Comparison of ENCODE assay signal across 1 cellular context in the genomic region with DNA sequence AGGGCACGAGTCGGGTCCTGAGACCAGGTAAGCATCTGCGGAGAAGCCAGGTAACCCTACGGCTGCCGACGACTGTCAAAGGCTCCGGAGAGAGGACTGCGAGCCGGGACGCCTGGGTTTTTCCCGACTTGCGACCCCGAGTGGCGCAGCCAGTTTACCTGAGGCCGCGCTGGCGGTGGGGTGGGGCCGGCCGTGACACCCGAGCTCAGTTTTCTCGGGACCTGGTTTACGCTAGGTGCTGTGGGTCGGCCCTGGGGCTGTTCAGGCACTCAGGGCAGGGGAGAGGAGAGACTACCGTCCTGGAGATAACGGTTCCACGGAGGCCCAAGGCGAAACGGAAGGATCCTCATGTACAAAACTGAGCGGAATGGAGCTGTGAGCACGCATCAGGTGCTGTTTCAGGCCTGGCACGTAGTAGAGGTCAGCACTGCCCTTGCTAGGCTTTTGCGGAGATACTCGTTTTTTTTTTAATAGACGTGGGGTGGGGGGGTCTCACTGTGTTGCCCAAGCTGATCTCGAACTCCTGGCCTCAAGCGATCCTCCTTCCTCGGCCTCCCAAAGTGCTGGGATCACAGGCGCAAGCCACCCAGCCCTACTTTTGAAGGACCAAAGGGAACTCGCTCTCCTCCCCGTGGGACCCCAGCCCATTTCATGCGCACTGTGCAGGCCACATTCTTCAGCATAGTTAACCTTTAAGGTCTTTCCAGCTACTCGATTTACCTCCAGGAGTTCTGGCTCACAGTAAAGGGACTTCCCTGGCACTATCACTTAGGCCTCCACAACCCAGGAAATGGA.
TF ChIP-seq lines count a peak whose summit lies in the region.

No MANE protein-coding gene starts in this region.

TF ChIP-seq in HepG2, 621 proteins besides CTCF, POLR2A, EP300 and RAD21 (continued from another document and continues in another):
- TF ChIP-seq PITX1 (CRISPR knock-in tag; IDR thresholded peaks at IDR 0.05) (peak; percentile 41; the same call in 1 of the 2 replicates), ZNF737 (CRISPR knock-in tag; IDR thresholded peaks at IDR 0.05; ENCODE audit: borderline replicate concordance) (no peak), MTF1 (CRISPR knock-in tag; IDR thresholded peaks at IDR 0.05) (no peak), HCFC1 (IDR thresholded peaks at IDR 0.05; ENCODE audit: low read depth, low read length) (no peak), ZSCAN20 (CRISPR knock-in tag; IDR thresholded peaks at IDR 0.05; ENCODE audit: borderline replicate concordance) (no peak), ZNF841 (CRISPR knock-in tag; IDR thresholded peaks at IDR 0.05; ENCODE audit: borderline replicate concordance) (no peak), ZNF607 (CRISPR knock-in tag; IDR thresholded peaks at IDR 0.05; ENCODE audit: borderline replicate concordance) (no peak), ATF1 (CRISPR knock-in tag; IDR thresholded peaks at IDR 0.05) (no peak), SMAD9 (CRISPR knock-in tag; IDR thresholded peaks at IDR 0.05) (no peak), ZNF772 (CRISPR knock-in tag; IDR thresholded peaks at IDR 0.05) (peak; percentile 57; the same call in 1 of the 2 replicates), ZBTB3 (CRISPR knock-in tag; IDR thresholded peaks at IDR 0.05; ENCODE audit: borderline replicate concordance, low read depth) (no peak), MBNL3 (CRISPR knock-in tag; conservative IDR thresholded peaks at IDR 0.05) (no peak), CHD4 (IDR thresholded peaks at IDR 0.05; ENCODE audit: borderline replicate concordance, low read length) (peak; percentile 79; the same call in 1 of the 2 replicates), ZFP36L1 (CRISPR knock-in tag; IDR thresholded peaks at IDR 0.05) (no peak), ATF7 (IDR thresholded peaks at IDR 0.05) (no peak), ATF7 (CRISPR knock-in tag; IDR thresholded peaks at IDR 0.05) (no peak), ZNF777 (CRISPR knock-in tag; IDR thresholded peaks at IDR 0.05) (peak; percentile 45; the same call in 1 of the 2 replicates), ZNF547 (CRISPR knock-in tag; IDR thresholded peaks at IDR 0.05) (no peak), KDM1A (CRISPR knock-in tag; IDR thresholded peaks at IDR 0.05) (0 out of 2 replicates have a peak, but pooled peaks have one; percentile 46), MIER3 (CRISPR knock-in tag; IDR thresholded peaks at IDR 0.05; ENCODE audit: borderline replicate concordance) (no peak), POGZ (CRISPR knock-in tag; IDR thresholded peaks at IDR 0.05) (no peak), ZNF296 (CRISPR knock-in tag; conservative IDR thresholded peaks at IDR 0.05) (no peak), RORA (CRISPR knock-in tag; IDR thresholded peaks at IDR 0.05) (no peak), ZMYM3 (CRISPR knock-in tag; IDR thresholded peaks at IDR 0.05) (peak; percentile 85), MXD4 (CRISPR knock-in tag; IDR thresholded peaks at IDR 0.05) (no peak), ZFP82 (CRISPR knock-in tag; IDR thresholded peaks at IDR 0.05; ENCODE audit: borderline replicate concordance) (peak; percentile 21; the same call in 1 of the 2 replicates), FOXK1 (CRISPR knock-in tag; IDR thresholded peaks at IDR 0.05; ENCODE audit: borderline replicate concordance, low read depth) (no peak), ZNF10 (CRISPR knock-in tag; IDR thresholded peaks at IDR 0.05; ENCODE audit: borderline replicate concordance, low read depth) (no peak), ZSCAN29 (CRISPR knock-in tag; conservative IDR thresholded peaks at IDR 0.05) (0 out of 2 replicates have a peak, but pooled peaks have one; percentile 18), MEF2D (CRISPR knock-in tag; IDR thresholded peaks at IDR 0.05) (no peak), KDM6A (CRISPR knock-in tag; IDR thresholded peaks at IDR 0.05; ENCODE audit: low read depth) (no peak), ZNF333 (CRISPR knock-in tag; IDR thresholded peaks at IDR 0.05; ENCODE audit: borderline replicate concordance) (no peak)
- TF ChIP-seq, protein P1, sequence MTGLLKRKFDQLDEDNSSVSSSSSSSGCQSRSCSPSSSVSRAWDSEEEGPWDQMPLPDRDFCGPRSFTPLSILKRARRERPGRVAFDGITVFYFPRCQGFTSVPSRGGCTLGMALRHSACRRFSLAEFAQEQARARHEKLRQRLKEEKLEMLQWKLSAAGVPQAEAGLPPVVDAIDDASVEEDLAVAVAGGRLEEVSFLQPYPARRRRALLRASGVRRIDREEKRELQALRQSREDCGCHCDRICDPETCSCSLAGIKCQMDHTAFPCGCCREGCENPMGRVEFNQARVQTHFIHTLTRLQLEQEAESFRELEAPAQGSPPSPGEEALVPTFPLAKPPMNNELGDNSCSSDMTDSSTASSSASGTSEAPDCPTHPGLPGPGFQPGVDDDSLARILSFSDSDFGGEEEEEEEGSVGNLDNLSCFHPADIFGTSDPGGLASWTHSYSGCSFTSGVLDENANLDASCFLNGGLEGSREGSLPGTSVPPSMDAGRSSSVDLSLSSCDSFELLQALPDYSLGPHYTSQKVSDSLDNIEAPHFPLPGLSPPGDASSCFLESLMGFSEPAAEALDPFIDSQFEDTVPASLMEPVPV (CRISPR knock-in tag; IDR thresholded peaks at IDR 0.05) = no peak; the same call in 1 of the 2 replicates
- TF ChIP-seq, protein P2, sequence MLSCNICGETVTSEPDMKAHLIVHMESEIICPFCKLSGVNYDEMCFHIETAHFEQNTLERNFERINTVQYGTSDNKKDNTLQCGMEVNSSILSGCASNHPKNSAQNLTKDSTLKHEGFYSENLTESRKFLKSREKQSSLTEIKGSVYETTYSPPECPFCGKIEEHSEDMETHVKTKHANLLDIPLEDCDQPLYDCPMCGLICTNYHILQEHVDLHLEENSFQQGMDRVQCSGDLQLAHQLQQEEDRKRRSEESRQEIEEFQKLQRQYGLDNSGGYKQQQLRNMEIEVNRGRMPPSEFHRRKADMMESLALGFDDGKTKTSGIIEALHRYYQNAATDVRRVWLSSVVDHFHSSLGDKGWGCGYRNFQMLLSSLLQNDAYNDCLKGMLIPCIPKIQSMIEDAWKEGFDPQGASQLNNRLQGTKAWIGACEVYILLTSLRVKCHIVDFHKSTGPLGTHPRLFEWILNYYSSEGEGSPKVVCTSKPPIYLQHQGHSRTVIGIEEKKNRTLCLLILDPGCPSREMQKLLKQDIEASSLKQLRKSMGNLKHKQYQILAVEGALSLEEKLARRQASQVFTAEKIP (CRISPR knock-in tag; IDR thresholded peaks at IDR 0.05; ENCODE audit: borderline replicate concordance) = no peak
- TF ChIP-seq, protein P3, sequence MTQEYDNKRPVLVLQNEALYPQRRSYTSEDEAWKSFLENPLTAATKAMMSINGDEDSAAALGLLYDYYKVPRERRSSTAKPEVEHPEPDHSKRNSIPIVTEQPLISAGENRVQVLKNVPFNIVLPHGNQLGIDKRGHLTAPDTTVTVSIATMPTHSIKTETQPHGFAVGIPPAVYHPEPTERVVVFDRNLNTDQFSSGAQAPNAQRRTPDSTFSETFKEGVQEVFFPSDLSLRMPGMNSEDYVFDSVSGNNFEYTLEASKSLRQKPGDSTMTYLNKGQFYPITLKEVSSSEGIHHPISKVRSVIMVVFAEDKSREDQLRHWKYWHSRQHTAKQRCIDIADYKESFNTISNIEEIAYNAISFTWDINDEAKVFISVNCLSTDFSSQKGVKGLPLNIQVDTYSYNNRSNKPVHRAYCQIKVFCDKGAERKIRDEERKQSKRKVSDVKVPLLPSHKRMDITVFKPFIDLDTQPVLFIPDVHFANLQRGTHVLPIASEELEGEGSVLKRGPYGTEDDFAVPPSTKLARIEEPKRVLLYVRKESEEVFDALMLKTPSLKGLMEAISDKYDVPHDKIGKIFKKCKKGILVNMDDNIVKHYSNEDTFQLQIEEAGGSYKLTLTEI (CRISPR knock-in tag; conservative IDR thresholded peaks at IDR 0.05) = no peak
- TF ChIP-seq, protein P4, sequence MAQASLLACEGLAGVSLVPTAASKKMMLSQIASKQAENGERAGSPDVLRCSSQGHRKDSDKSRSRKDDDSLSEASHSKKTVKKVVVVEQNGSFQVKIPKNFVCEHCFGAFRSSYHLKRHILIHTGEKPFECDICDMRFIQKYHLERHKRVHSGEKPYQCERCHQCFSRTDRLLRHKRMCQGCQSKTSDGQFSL (CRISPR knock-in tag; IDR thresholded peaks at IDR 0.05) = no peak
- TF ChIP-seq, protein P5, sequence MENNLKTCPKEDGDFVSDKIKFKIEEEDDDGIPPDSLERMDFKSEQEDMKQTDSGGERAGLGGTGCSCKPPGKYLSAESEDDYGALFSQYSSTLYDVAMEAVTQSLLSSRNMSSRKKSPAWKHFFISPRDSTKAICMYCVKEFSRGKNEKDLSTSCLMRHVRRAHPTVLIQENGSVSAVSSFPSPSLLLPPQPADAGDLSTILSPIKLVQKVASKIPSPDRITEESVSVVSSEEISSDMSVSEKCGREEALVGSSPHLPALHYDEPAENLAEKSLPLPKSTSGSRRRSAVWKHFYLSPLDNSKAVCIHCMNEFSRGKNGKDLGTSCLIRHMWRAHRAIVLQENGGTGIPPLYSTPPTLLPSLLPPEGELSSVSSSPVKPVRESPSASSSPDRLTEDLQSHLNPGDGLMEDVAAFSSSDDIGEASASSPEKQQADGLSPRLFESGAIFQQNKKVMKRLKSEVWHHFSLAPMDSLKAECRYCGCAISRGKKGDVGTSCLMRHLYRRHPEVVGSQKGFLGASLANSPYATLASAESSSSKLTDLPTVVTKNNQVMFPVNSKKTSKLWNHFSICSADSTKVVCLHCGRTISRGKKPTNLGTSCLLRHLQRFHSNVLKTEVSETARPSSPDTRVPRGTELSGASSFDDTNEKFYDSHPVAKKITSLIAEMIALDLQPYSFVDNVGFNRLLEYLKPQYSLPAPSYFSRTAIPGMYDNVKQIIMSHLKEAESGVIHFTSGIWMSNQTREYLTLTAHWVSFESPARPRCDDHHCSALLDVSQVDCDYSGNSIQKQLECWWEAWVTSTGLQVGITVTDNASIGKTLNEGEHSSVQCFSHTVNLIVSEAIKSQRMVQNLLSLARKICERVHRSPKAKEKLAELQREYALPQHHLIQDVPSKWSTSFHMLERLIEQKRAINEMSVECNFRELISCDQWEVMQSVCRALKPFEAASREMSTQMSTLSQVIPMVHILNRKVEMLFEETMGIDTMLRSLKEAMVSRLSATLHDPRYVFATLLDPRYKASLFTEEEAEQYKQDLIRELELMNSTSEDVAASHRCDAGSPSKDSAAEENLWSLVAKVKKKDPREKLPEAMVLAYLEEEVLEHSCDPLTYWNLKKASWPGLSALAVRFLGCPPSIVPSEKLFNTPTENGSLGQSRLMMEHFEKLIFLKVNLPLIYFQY (CRISPR knock-in tag; IDR thresholded peaks at IDR 0.05; ENCODE audit: borderline replicate concordance) = no peak
- TF ChIP-seq, protein P6, sequence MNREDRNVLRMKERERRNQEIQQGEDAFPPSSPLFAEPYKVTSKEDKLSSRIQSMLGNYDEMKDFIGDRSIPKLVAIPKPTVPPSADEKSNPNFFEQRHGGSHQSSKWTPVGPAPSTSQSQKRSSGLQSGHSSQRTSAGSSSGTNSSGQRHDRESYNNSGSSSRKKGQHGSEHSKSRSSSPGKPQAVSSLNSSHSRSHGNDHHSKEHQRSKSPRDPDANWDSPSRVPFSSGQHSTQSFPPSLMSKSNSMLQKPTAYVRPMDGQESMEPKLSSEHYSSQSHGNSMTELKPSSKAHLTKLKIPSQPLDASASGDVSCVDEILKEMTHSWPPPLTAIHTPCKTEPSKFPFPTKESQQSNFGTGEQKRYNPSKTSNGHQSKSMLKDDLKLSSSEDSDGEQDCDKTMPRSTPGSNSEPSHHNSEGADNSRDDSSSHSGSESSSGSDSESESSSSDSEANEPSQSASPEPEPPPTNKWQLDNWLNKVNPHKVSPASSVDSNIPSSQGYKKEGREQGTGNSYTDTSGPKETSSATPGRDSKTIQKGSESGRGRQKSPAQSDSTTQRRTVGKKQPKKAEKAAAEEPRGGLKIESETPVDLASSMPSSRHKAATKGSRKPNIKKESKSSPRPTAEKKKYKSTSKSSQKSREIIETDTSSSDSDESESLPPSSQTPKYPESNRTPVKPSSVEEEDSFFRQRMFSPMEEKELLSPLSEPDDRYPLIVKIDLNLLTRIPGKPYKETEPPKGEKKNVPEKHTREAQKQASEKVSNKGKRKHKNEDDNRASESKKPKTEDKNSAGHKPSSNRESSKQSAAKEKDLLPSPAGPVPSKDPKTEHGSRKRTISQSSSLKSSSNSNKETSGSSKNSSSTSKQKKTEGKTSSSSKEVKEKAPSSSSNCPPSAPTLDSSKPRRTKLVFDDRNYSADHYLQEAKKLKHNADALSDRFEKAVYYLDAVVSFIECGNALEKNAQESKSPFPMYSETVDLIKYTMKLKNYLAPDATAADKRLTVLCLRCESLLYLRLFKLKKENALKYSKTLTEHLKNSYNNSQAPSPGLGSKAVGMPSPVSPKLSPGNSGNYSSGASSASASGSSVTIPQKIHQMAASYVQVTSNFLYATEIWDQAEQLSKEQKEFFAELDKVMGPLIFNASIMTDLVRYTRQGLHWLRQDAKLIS (CRISPR knock-in tag; IDR thresholded peaks at IDR 0.05) = no peak
- TF ChIP-seq, protein P7, sequence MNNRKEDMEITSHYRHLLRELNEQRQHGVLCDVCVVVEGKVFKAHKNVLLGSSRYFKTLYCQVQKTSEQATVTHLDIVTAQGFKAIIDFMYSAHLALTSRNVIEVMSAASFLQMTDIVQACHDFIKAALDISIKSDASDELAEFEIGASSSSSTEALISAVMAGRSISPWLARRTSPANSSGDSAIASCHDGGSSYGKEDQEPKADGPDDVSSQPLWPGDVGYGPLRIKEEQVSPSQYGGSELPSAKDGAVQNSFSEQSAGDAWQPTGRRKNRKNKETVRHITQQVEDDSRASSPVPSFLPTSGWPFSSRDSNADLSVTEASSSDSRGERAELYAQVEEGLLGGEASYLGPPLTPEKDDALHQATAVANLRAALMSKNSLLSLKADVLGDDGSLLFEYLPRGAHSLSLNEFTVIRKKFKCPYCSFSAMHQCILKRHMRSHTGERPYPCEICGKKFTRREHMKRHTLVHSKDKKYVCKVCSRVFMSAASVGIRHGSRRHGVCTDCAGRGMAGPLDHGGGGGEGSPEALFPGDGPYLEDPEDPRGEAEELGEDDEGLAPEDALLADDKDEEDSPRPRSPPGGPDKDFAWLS (CRISPR knock-in tag; IDR thresholded peaks at IDR 0.05; ENCODE audit: borderline replicate concordance) = no peak
- TF ChIP-seq, protein P8, sequence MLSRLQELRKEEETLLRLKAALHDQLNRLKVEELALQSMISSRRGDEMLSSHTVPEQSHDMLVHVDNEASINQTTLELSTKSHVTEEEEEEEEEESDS (CRISPR knock-in tag; IDR thresholded peaks at IDR 0.05; ENCODE audit: borderline replicate concordance) = 0 out of 2 replicates have a peak, but pooled peaks have one; percentile 52
- TF ChIP-seq, protein P9, sequence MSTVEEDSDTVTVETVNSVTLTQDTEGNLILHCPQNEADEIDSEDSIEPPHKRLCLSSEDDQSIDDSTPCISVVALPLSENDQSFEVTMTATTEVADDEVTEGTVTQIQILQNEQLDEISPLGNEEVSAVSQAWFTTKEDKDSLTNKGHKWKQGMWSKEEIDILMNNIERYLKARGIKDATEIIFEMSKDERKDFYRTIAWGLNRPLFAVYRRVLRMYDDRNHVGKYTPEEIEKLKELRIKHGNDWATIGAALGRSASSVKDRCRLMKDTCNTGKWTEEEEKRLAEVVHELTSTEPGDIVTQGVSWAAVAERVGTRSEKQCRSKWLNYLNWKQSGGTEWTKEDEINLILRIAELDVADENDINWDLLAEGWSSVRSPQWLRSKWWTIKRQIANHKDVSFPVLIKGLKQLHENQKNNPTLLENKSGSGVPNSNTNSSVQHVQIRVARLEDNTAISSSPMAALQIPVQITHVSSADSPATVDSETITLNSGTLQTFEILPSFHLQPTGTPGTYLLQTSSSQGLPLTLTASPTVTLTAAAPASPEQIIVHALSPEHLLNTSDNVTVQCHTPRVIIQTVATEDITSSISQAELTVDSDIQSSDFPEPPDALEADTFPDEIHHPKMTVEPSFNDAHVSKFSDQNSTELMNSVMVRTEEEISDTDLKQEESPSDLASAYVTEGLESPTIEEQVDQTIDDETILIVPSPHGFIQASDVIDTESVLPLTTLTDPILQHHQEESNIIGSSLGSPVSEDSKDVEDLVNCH (CRISPR knock-in tag; IDR thresholded peaks at IDR 0.05) = 0 out of 2 replicates have a peak, but pooled peaks have one; percentile 41
